Comparison of ENCODE assay signal across 1 cellular context in the genomic region with DNA sequence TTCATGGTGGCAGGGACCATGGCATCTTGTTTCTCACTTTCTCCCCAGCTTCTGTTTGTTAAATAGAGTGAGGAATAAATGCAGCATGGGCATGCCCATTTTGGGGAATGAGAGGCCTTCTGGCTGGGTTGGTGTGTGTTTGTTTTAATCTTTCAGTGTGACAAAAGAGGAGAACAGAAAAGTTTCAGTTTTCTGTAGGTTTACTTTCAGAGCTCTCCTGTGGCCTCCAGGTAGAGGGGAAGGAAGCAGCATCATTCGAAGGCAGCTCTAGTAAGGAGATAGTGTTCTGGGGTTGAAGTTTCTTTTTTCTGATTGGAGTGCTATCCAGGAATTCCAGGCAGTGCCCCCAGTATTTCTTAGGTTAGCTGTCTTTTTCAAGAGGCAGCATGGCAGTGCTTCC.
TF ChIP-seq lines count a peak whose summit lies in the region.

No MANE protein-coding gene starts in this region.

TF ChIP-seq in GM12878, 131 proteins besides CTCF, POLR2A, EP300 and RAD21:
- TF ChIP-seq, protein P1, sequence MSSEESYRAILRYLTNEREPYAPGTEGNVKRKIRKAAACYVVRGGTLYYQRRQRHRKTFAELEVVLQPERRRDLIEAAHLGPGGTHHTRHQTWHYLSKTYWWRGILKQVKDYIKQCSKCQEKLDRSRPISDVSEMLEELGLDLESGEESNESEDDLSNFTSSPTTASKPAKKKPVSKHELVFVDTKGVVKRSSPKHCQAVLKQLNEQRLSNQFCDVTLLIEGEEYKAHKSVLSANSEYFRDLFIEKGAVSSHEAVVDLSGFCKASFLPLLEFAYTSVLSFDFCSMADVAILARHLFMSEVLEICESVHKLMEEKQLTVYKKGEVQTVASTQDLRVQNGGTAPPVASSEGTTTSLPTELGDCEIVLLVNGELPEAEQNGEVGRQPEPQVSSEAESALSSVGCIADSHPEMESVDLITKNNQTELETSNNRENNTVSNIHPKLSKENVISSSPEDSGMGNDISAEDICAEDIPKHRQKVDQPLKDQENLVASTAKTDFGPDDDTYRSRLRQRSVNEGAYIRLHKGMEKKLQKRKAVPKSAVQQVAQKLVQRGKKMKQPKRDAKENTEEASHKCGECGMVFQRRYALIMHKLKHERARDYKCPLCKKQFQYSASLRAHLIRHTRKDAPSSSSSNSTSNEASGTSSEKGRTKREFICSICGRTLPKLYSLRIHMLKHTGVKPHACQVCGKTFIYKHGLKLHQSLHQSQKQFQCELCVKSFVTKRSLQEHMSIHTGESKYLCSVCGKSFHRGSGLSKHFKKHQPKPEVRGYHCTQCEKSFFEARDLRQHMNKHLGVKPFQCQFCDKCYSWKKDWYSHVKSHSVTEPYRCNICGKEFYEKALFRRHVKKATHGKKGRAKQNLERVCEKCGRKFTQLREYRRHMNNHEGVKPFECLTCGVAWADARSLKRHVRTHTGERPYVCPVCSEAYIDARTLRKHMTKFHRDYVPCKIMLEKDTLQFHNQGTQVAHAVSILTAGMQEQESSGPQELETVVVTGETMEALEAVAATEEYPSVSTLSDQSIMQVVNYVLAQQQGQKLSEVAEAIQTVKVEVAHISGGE (CRISPR knock-in tag; IDR thresholded peaks at IDR 0.05), result no peak
- TF ChIP-seq CBX5 (IDR thresholded peaks at IDR 0.05; ENCODE audit: low read depth) (no peak), TAF1 (IDR thresholded peaks at IDR 0.05; ENCODE audit: borderline replicate concordance, low read depth, low read length) (no peak), EGR1 (IDR thresholded peaks at IDR 0.05; ENCODE audit: borderline replicate concordance in 1 of 2, low read depth in 2 of 2, low read length in 2 of 2) (no peak), MYB (IDR thresholded peaks at IDR 0.05; ENCODE audit: borderline replicate concordance, low read depth, low read length) (no peak), TCF7 (IDR thresholded peaks at IDR 0.05; ENCODE audit: borderline replicate concordance) (no peak), CREB1 (IDR thresholded peaks at IDR 0.05; ENCODE audit: low read depth) (no peak), TBL1XR1 (IDR thresholded peaks at IDR 0.05; ENCODE audit: low read depth, low read length) (no peak), NFXL1 (IDR thresholded peaks at IDR 0.05; ENCODE audit: borderline replicate concordance) (no peak), STAT1 (conservative IDR thresholded peaks at IDR 0.05) (no peak), PML (IDR thresholded peaks at IDR 0.05; ENCODE audit: low read length) (no peak), ZNF384 (IDR thresholded peaks at IDR 0.05; ENCODE audit: borderline replicate concordance, low read depth, low read length) (no peak)
- TF ChIP-seq, protein P2, sequence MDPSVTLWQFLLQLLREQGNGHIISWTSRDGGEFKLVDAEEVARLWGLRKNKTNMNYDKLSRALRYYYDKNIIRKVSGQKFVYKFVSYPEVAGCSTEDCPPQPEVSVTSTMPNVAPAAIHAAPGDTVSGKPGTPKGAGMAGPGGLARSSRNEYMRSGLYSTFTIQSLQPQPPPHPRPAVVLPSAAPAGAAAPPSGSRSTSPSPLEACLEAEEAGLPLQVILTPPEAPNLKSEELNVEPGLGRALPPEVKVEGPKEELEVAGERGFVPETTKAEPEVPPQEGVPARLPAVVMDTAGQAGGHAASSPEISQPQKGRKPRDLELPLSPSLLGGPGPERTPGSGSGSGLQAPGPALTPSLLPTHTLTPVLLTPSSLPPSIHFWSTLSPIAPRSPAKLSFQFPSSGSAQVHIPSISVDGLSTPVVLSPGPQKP (IDR thresholded peaks at IDR 0.05; ENCODE audit: low read depth, low read length), result no peak
